In the genomic region with DNA sequence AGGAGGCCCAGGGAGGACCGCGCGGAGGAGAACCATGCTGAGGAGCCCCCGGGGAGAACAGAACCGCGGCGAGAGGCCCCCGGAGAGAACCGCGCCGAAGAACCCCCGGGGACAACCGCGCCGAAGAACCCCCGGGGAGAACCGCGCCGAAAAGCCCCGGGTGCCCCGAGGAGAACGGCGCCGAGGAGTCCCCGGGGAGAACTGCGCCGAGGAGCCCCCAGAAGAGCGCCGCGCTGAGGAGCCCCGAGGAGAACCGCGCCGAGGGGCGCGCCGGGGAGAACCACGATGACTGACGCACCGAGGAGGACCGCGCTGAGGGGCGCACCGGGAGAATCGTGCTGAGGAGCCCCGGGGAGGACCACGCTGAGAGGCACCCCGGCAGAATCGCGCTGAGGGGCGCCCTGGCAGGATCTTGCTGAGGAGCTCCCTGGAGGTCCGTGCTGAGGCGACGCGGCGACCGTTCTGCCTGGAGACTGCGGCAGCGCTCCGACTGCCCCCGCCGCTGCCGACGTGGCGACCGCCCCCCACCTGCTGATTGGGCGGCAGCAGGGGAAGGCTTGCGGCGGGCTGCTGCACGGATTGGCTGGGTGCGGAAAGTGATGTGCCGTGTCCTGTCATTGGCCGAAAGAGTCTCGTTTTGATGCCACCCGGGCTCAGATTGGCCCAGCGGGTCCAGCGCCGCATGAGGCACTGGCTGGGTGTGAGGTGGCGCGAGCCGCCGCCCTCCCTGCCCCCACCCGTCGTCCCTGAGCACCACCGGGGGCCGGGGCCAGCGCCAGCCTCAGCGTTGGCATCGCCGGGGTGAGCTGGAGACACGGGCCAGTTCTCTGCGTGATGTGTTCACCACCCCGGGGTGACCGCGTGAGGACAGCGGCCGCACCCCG, we compare ENCODE assay signal across 8 cellular contexts. TPM values are rescaled to one million over a fixed set of nuclear protein-coding genes. Genes with fewer than 3 reads are reported as not detected.
A peak's percentile ranks its signal among the peaks of the same experiment; 100 is the strongest.
DNase-seq lines count a peak whose midpoint lies in the region; ATAC-seq and TF ChIP-seq lines count a peak whose summit lies in the region.

A gene (minus strand): TSS at position 464 of the 884 bp plus-strand sequence.

- peaks cover 18% of the 10 kb centered on the region for H3K27me3 Mint-ChIP-seq in endothelial cell (ENCODE audit: unreplicated experiment)

- no peak for TF ChIP-seq CTCF in endothelial cell (IDR thresholded peaks at IDR 0.05; ENCODE audit: unreplicated experiment)

- DNase-seq in CMK (ENCODE audit: low read depth) (peak; percentile 82), HS-27A (ENCODE audit: low read depth) (peak; percentile 64), NOMO-1 treated with DMSO at 0.1 percent for 48 hours (lab: John Stamatoyannopoulos, UW; ENCODE audit: unreplicated experiment) (peak; percentile 88), endothelial cell (ENCODE audit: low spot score) (peak; percentile 81), midbrain (lab: John Stamatoyannopoulos, UW) (peak; percentile 93)
- peak; percentile 64 for DNase-seq in activated CD8-positive, alpha-beta memory T cell treated with anti-CD3 and anti-CD28 coated beads, Interleukin-2, amount 50 U/mL, for 24 hours (ENCODE audit: extremely low read depth)
- peak; percentile 73 to 76 for DNase-seq in stimulated activated CD8-positive, alpha-beta memory T cell treated with anti-CD3 and anti-CD28 coated beads, Interleukin-15, amount 100 ng/mL, for 4 hours (ENCODE audit: low read depth in 2 of 2)

- H3K36me3 Mint-ChIP-seq in endothelial cell (ENCODE audit: low read depth, unreplicated experiment): peaks cover 15% of the 10 kb centered on the region

- peak; percentile 88 for ATAC-seq in GM19467 (IDR thresholded peaks at IDR 0.05; ENCODE audit: unreplicated experiment)

- H3K27ac Mint-ChIP-seq in endothelial cell (ENCODE audit: unreplicated experiment): peak within 1 kb of the TSS; percentile 82

- peak within 1 kb of the TSS; percentile 93 for H3K4me3 Mint-ChIP-seq in endothelial cell (ENCODE audit: unreplicated experiment)

- no peaks in the 10 kb centered on the region for H3K9me3 Mint-ChIP-seq in endothelial cell (ENCODE audit: unreplicated experiment)

- peaks cover 20% of the 10 kb centered on the region for H3K4me1 Mint-ChIP-seq in endothelial cell (ENCODE audit: unreplicated experiment)

RNA-seq across cellular contexts. Expression of the gene that starts here (rescaled TPM):
- 1.2 TPM for total RNA-seq in endothelial cell (ENCODE audit: unreplicated experiment)

Comparison
In these comparisons a context has a peak if more than half of its experiments do, and no peak if none do; other contexts are left out.
1. Peak in every context shown above with its lines: DNase-seq and ATAC-seq.